In the genomic region with DNA sequence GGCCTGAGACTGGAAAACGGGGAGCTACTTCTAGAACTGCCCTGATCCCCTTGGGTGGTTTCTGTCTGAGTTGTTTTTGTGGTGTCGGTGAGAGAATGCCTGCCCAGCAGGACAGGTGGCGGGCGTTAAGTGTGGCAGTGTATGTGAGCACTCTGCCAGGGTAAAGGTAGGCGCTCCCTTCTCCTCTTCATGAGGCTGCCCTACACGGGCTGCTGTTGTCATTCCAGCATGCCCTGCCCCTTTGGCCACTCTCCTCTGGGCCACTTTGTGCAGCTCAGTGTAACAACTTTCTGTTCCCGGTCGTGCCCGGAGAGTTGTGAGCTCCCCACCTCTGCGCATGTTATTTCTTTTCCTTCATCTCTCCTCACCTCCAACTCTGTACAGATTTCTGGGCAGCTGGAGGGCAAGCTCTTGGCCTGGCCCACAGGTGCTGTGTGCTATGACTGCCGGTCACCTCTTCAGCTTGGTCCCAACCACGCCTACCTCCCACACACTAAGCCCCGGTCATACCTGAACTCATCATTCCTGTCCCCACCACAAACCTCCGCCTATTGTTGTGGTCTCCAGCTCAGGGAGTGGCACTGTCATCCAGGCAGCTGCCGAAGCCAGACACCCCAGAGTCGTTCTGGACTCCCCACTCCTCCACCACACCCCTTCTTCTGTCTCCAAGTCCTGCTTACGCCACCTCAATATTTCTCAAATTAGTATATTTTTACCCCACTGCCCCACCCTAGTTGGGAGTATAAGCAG, we compare ENCODE assay signal across 12 cellular contexts.
DNase-seq lines count a peak whose midpoint lies in the region; ATAC-seq and TF ChIP-seq lines count a peak whose summit lies in the region.
"Had no signal": no experiment of that assay in that cellular context is flagged by ENCODE, and none has a peak within 500 bp of the region (broad histone marks: within the 10 kb centered on the region; RNA-seq: fewer than 3 reads in every experiment).

No MANE protein-coding gene starts in this region.

- H3K27ac Mint-ChIP-seq in HFFc6: peak overlapping the region; percentile 59
- H3K27ac Mint-ChIP-seq in activated naive CD8-positive, alpha-beta T cell treated with anti-CD3 and anti-CD28 coated beads, Interleukin-2, amount 50 U/mL, for 24 hours: no peak overlapping the region
- H3K27ac Mint-ChIP-seq: activated naive CD4-positive, alpha-beta T cell treated with anti-CD3 and anti-CD28 coated beads, Interleukin-2, amount 50 U/mL, for 24 hours had no signal

- H3K27me3 ChIP-seq in ACC112 (ENCODE audit: insufficient read depth, low read length): no peaks in the 10 kb centered on the region
- no peaks in the 10 kb centered on the region for H3K27me3 ChIP-seq in transverse colon
- H3K27me3 ChIP-seq: SJSA1 had no signal

- TF ChIP-seq EP300 in transverse colon (IDR thresholded peaks at IDR 0.05; ENCODE audit: low read depth): no peak

- H3K36me3 ChIP-seq in ACC112 (ENCODE audit: insufficient read depth, low read length) (peaks cover 13% of the 10 kb centered on the region; the same call in 1 of the 2 replicates), transverse colon (no peaks in the 10 kb centered on the region)

- intact Hi-C loops in transverse colon (cut with DNase I; ENCODE audit: low total_unique reads): loop anchor here (10.0 kb wide), 1 partner anchor 219 kb away; no protein-coding TSS in a partner anchor

- TF ChIP-seq CTCF in HFFc6 (IDR thresholded peaks at IDR 0.05) (no peak), transverse colon (IDR thresholded peaks at IDR 0.05) (no peak)

- peak; percentile 38 for ATAC-seq in activated naive CD8-positive, alpha-beta T cell treated with anti-CD3 and anti-CD28 coated beads, Interleukin-2, amount 50 U/mL, for 24 hours

- 81 to 85% methylated on average over 7 to 17 of the region's 17 CpGs for WGBS in transverse colon (ENCODE audit: low coverage in 1 of 2), 2 donors

- DNase-seq in HFFc6: no peak
- peak; percentile 18 for DNase-seq in activated naive CD8-positive, alpha-beta T cell treated with anti-CD3 and anti-CD28 coated beads, Interleukin-2, amount 50 U/mL, for 24 hours
- DNase-seq in myocyte (ENCODE audit: low read depth): peak; percentile 70
- DNase-seq in SKM-1 treated with dmso at 0.1 percent for 144 hours (lab: John Stamatoyannopoulos, UW; ENCODE audit: unreplicated experiment): no peak
- no peak for DNase-seq in NOMO-1 treated with DMSO at 0.1 percent for 48 hours (lab: John Stamatoyannopoulos, UW; ENCODE audit: unreplicated experiment)
- DNase-seq in NAMALWA (ENCODE audit: low spot score): no peak
- no peak for DNase-seq in transverse colon
- DNase-seq: CD4-positive, CD25-positive, alpha-beta regulatory T cell; glutamatergic neuron had no signal

- peaks cover 32% of the 10 kb centered on the region for H3K36me3 Mint-ChIP-seq in HFFc6 (ENCODE audit: low read depth)
- H3K36me3 Mint-ChIP-seq in activated naive CD8-positive, alpha-beta T cell treated with anti-CD3 and anti-CD28 coated beads, Interleukin-2, amount 50 U/mL, for 24 hours (ENCODE audit: low read depth): no peaks in the 10 kb centered on the region
- H3K36me3 Mint-ChIP-seq: activated naive CD4-positive, alpha-beta T cell treated with anti-CD3 and anti-CD28 coated beads, Interleukin-2, amount 50 U/mL, for 24 hours; CD4-positive, CD25-positive, alpha-beta regulatory T cell had no signal

- H3K27ac ChIP-seq in ACC112 (ENCODE audit: low read depth, low read length) (peak overlapping the region; percentile 97), transverse colon (no peak overlapping the region)
- H3K27ac ChIP-seq: SJSA1 had no signal

- TF ChIP-seq POLR2A in transverse colon (IDR thresholded peaks at IDR 0.05): no peak

- no peaks in the 10 kb centered on the region; the same call in none of the 2 replicates for H3K27me3 Mint-ChIP-seq in HFFc6 (ENCODE audit: insufficient read depth)
- peaks cover 2% of the 10 kb centered on the region for H3K27me3 Mint-ChIP-seq in activated naive CD8-positive, alpha-beta T cell treated with anti-CD3 and anti-CD28 coated beads, Interleukin-2, amount 50 U/mL, for 24 hours

- H3K4me3 ChIP-seq in ACC112 (ENCODE audit: low read depth, low read length) (no peak overlapping the region), transverse colon (no peak overlapping the region)
- H3K4me3 ChIP-seq: SJSA1 had no signal

- H3K4me1 Mint-ChIP-seq in HFFc6 (ENCODE audit: low read depth): peaks cover 87% of the 10 kb centered on the region
- H3K4me1 Mint-ChIP-seq in activated naive CD8-positive, alpha-beta T cell treated with anti-CD3 and anti-CD28 coated beads, Interleukin-2, amount 50 U/mL, for 24 hours: peaks cover 15% of the 10 kb centered on the region

- no peaks in the 10 kb centered on the region for H3K9me3 Mint-ChIP-seq in HFFc6
- H3K9me3 Mint-ChIP-seq in activated naive CD8-positive, alpha-beta T cell treated with anti-CD3 and anti-CD28 coated beads, Interleukin-2, amount 50 U/mL, for 24 hours: no peaks in the 10 kb centered on the region
- H3K9me3 Mint-ChIP-seq: activated naive CD4-positive, alpha-beta T cell treated with anti-CD3 and anti-CD28 coated beads, Interleukin-2, amount 50 U/mL, for 24 hours had no signal

- H3K9me3 ChIP-seq in transverse colon: no peaks in the 10 kb centered on the region
- H3K9me3 ChIP-seq: SJSA1 had no signal

- H3K4me3 Mint-ChIP-seq in HFFc6: no peak overlapping the region
- no peak overlapping the region for H3K4me3 Mint-ChIP-seq in activated naive CD8-positive, alpha-beta T cell treated with anti-CD3 and anti-CD28 coated beads, Interleukin-2, amount 50 U/mL, for 24 hours
- H3K4me3 Mint-ChIP-seq: activated naive CD4-positive, alpha-beta T cell treated with anti-CD3 and anti-CD28 coated beads, Interleukin-2, amount 50 U/mL, for 24 hours; CD4-positive, CD25-positive, alpha-beta regulatory T cell had no signal

- in situ Hi-C loops in transverse colon (cut with MboI; ENCODE audit: low pct_ligation_motif_present in 1 of 4, low pct_unique_long_range_greater_than_20kb in 1 of 4, low sequenced_read_pairs in 3 of 4): loop anchor here in 2 of 4 donors (10.0 kb wide), 3 partner anchors 59 to 219 kb away; no protein-coding TSS in a partner anchor

- no peak overlapping the region for H2AFZ ChIP-seq in ACC112 (ENCODE audit: low read length, unreplicated experiment)

- H3K4me1 ChIP-seq in ACC112 (ENCODE audit: control insufficient read depth, insufficient read depth, low read length, unreplicated experiment): peaks cover 66% of the 10 kb centered on the region
- H3K4me1 ChIP-seq in transverse colon: peaks cover 23 to 62% (median 35%) of the 10 kb centered on the region in 4 donors

- H3K79me2 ChIP-seq in ACC112 (ENCODE audit: control insufficient read depth, insufficient read depth, low read length, unreplicated experiment): peaks cover 80% of the 10 kb centered on the region

Comparison
In these comparisons a context has a peak if more than half of its experiments do, and no peak if none do; other contexts are left out.
1. DNase-seq: peak in activated naive CD8-positive, alpha-beta T cell treated with anti-CD3 and anti-CD28 coated beads, Interleukin-2, amount 50 U/mL, for 24 hours (single experiment) and myocyte (single experiment); none in HFFc6 (single experiment), SKM-1 treated with dmso at 0.1 percent for 144 hours (single experiment), NOMO-1 treated with DMSO at 0.1 percent for 48 hours (single experiment), NAMALWA (single experiment) and transverse colon (single experiment).